ENCODE assay signal across 8 cellular contexts in the genomic region with DNA sequence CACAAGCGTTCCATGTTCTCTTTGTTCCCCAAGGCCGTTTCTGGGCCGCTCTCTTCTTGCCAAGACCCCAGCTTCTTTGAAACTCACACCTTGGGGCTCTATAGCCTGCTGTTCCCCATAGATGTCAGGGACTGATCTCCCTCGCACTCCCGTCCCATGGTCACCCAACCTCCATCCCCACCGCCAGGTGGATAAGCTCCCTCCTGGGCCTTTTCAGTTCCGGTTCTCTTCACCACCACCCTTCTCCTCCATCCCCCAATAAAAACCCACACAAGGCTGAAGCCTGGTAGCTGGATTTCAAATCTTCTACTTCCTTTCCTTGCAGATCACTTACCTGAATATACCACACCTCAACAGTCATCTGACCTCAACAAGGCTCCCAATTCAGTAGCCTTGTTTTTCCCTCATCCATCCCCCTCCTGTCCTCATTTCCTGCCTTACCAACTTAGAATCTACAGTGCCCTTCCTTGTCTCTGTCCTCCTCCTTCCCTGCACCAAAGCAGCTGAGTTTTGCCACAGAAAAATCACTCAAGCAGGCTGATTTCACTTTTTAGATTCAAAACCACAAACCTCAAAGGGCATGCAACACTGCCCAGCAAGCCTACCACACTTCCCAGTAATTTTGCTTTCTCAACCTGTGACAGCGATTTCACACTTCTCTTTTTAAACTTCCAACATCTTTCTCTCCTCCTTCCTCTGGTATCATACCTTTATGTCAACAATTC. TPM values are rescaled to one million over a fixed set of nuclear protein-coding genes. Genes with fewer than 3 reads are reported as not detected.
DNase-seq lines count a peak whose midpoint lies in the region; ATAC-seq and TF ChIP-seq lines count a peak whose summit lies in the region.

No MANE protein-coding gene starts in this region.

- POLR2A ChIA-PET in GM10248 (lab: Yijun Ruan, JAX): no interaction called here

- intact Hi-C loops in head of caudate nucleus (cut with DNase I): no loop called here

- no peaks in the 10 kb centered on the region for H3K36me3 ChIP-seq in brain microvascular endothelial cell (replicated peaks)

- in situ Hi-C loops in brain microvascular endothelial cell (cut with HindIII; ENCODE audit: low pct_ligation_motif_present, low sequenced_read_pairs): no loop called here

- TF ChIP-seq CTCF in GM10248 (IDR thresholded peaks at IDR 0.05; ENCODE audit: control extremely low read depth, extremely low read depth, low read depth, missing control alignments) (no peak), brain microvascular endothelial cell (IDR thresholded peaks at IDR 0.05; ENCODE audit: low read depth, low read length, missing control alignments) (no peak)

- CTCF ChIA-PET in GM10248 (lab: Yijun Ruan, JAX): interaction anchor here (1.0 to 2.7 kb wide), 3 partner anchors 9 to 43 kb away, joined by 3 to 8 read pairs (median 3); no protein-coding TSS in a partner anchor

- no peak overlapping the region for H3K4me3 ChIP-seq in brain microvascular endothelial cell (ENCODE audit: low read depth, low read length)

- no peak overlapping the region for H3K27ac ChIP-seq in brain microvascular endothelial cell

- peak; percentile 46 for DNase-seq in GM10248 (ENCODE audit: extremely low spot score)
- DNase-seq in LHCN-M2 (ENCODE audit: low read depth): peak; percentile 85
- DNase-seq in glomerular visceral epithelial cell (ENCODE audit: extremely low spot score): peak; percentile 86
- no peak for DNase-seq in brain microvascular endothelial cell
- no peak for DNase-seq in head of caudate nucleus
- DNase-seq in NCI-H524 (lab: John Stamatoyannopoulos, UW): no peak
- DNase-seq in NCI-H345 treated with DMSO at 0.1 percent for 48 hours (lab: John Stamatoyannopoulos, UW; ENCODE audit: unreplicated experiment): no peak

- H3K27me3 ChIP-seq in brain microvascular endothelial cell (replicated peaks): no peaks in the 10 kb centered on the region

- peak; percentile 71 for ATAC-seq in GM21423 (IDR thresholded peaks at IDR 0.05; ENCODE audit: unreplicated experiment)

RNA-seq across cellular contexts. Expression of a gene that starts 7.7 kb away (rescaled TPM):
- 40.2 and 47.6 TPM in 2 replicates for total RNA-seq in LHCN-M2 (2014; rRNA removed)
- 13.4 TPM for polyA plus RNA-seq in LHCN-M2 (2012)

RNA-seq across cellular contexts. Expression of a gene that starts 13.2 kb away (rescaled TPM):
- not detected in 2 replicates for total RNA-seq in LHCN-M2 (2014; rRNA removed)
- not detected for polyA plus RNA-seq in LHCN-M2 (2012)

Comparison
In these comparisons a context has a peak if more than half of its experiments do, and no peak if none do; other contexts are left out.
1. DNase-seq: peak in GM10248 (single experiment), LHCN-M2 (single experiment) and glomerular visceral epithelial cell (single experiment); none in brain microvascular endothelial cell (single experiment), head of caudate nucleus (0 of 42), NCI-H524 (0 of 2) and NCI-H345 treated with DMSO at 0.1 percent for 48 hours (single experiment).